In the genomic region with DNA sequence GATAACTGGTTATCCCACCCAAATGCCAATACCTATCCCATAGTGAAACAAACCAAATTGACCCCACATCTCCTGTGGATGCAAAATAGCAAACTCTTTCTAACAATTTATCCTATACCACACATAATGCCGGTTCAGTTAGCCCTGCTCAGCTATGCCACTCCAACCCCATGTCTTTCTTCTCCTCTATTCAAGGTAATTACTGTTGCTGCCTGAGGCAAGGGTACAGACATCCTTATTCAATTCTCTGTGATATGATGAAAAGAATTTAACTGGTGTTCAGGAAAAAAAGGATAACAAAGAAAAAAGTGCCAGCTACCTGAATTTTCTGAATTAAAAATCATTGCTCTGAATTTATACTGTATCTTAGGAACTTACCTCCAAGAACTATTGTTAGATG, we compare ENCODE assay signal across 25 cellular contexts.
"Had no signal": no experiment of that assay in that cellular context is flagged by ENCODE, and none has a peak within 500 bp of the region (broad histone marks: within the 10 kb centered on the region; RNA-seq: fewer than 3 reads in every experiment).

No MANE protein-coding gene starts in this region.

- H3K4me3 Mint-ChIP-seq: activated CD4-positive, alpha-beta T cell treated with anti-CD3 and anti-CD28 coated beads, Interleukin-2, amount 10 ng/mL, durations not matched to agents 7 days and 5 days; activated CD8-positive, alpha-beta T cell treated with anti-CD3 and anti-CD28 coated beads for 36 hours; activated T-helper 17 cell treated with anti-CD3 and anti-CD28 coated beads, Interleukin-2, amount 50 U/mL, for 72 hours; effector memory CD8-positive, alpha-beta T cell; nephron progenitor cell; stimulated activated naive CD8-positive, alpha-beta T cell treated with anti-CD3 and anti-CD28 coated beads, Interleukin-15, Interleukin-2, amounts not matched to agents 100 ng/mL and 50 ng/mL, for 24 hours had no signal

- H3K9me3 Mint-ChIP-seq: activated CD4-positive, alpha-beta T cell treated with anti-CD3 and anti-CD28 coated beads, Interleukin-2, amount 10 ng/mL, durations not matched to agents 7 days and 5 days; activated CD8-positive, alpha-beta T cell treated with anti-CD3 and anti-CD28 coated beads for 36 hours; activated naive CD4-positive, alpha-beta T cell treated with anti-CD3 and anti-CD28 coated beads, Interleukin-2, amount 50 U/mL, for 72 hours; activated T-helper 17 cell treated with anti-CD3 and anti-CD28 coated beads, Interleukin-2, amount 50 U/mL, for 72 hours; effector memory CD8-positive, alpha-beta T cell; nephron progenitor cell; stimulated activated naive CD8-positive, alpha-beta T cell treated with anti-CD3 and anti-CD28 coated beads, Interleukin-15, Interleukin-2, amounts not matched to agents 100 ng/mL and 50 ng/mL, for 24 hours had no signal

- H3K27ac ChIP-seq: adrenal gland, ascending aorta, brain microvascular endothelial cell, colonic mucosa, dorsolateral prefrontal cortex, esophagus muscularis mucosa, gastroesophageal sphincter, right lobe of liver, skin epidermis, tibial artery had no signal

- H3K27me3 Mint-ChIP-seq: activated CD4-positive, alpha-beta T cell treated with anti-CD3 and anti-CD28 coated beads, Interleukin-2, amount 10 ng/mL, durations not matched to agents 7 days and 5 days; activated CD8-positive, alpha-beta T cell treated with anti-CD3 and anti-CD28 coated beads for 36 hours; activated T-helper 17 cell treated with anti-CD3 and anti-CD28 coated beads, Interleukin-2, amount 50 U/mL, for 72 hours; effector memory CD8-positive, alpha-beta T cell; stimulated activated naive CD8-positive, alpha-beta T cell treated with anti-CD3 and anti-CD28 coated beads, Interleukin-15, Interleukin-2, amounts not matched to agents 100 ng/mL and 50 ng/mL, for 24 hours had no signal

- DNase-seq: activated CD4-positive, alpha-beta T cell treated with anti-CD3 and anti-CD28 coated beads, Interleukin-2, amount 10 ng/mL, durations not matched to agents 7 days and 5 days; activated CD8-positive, alpha-beta T cell treated with anti-CD3 and anti-CD28 coated beads for 36 hours; activated T-cell treated with anti-CD3 and anti-CD28 coated beads, Interleukin-2, amount 50 U/mL, for 1 hour; adrenal gland; brain microvascular endothelial cell; central memory CD4-positive, alpha-beta T cell; colonic mucosa; dorsolateral prefrontal cortex; effector memory CD8-positive, alpha-beta T cell; head of caudate nucleus; hypothalamus; left ventricle myocardium superior; nephron progenitor cell; occipital lobe; right lobe of liver; stimulated activated CD4-positive, alpha-beta T cell treated with anti-CD3 and anti-CD28 coated beads, Interleukin-1b, Interleukin-23, amount 100 ng/mL, for 48 hours; substantia nigra; tibial artery had no signal

- H3K9me3 ChIP-seq: adrenal gland, ascending aorta, colonic mucosa, esophagus muscularis mucosa, gastroesophageal sphincter, right lobe of liver, tibial artery had no signal

- H3K27ac Mint-ChIP-seq: activated CD4-positive, alpha-beta T cell treated with anti-CD3 and anti-CD28 coated beads, Interleukin-2, amount 10 ng/mL, durations not matched to agents 7 days and 5 days; activated CD8-positive, alpha-beta T cell treated with anti-CD3 and anti-CD28 coated beads for 36 hours; activated naive CD4-positive, alpha-beta T cell treated with anti-CD3 and anti-CD28 coated beads, Interleukin-2, amount 50 U/mL, for 72 hours; activated T-helper 17 cell treated with anti-CD3 and anti-CD28 coated beads, Interleukin-2, amount 50 U/mL, for 72 hours; effector memory CD8-positive, alpha-beta T cell; nephron progenitor cell had no signal

- H3K36me3 Mint-ChIP-seq: activated naive CD4-positive, alpha-beta T cell treated with anti-CD3 and anti-CD28 coated beads, Interleukin-2, amount 50 U/mL, for 72 hours had no signal

- H3K36me3 ChIP-seq: adrenal gland, ascending aorta, colonic mucosa, gastroesophageal sphincter, right lobe of liver, tibial artery had no signal

- H3K27me3 ChIP-seq: adrenal gland, ascending aorta, brain microvascular endothelial cell, colonic mucosa, dorsolateral prefrontal cortex, esophagus muscularis mucosa, gastroesophageal sphincter, right lobe of liver, tibial artery had no signal

- H3K4me1 ChIP-seq: ascending aorta, right lobe of liver had no signal

- H3K4me3 ChIP-seq: adrenal gland, ascending aorta, colonic mucosa, esophagus muscularis mucosa, gastroesophageal sphincter, right lobe of liver, skin epidermis, tibial artery had no signal
